22 cellular contexts compared by ENCODE assay signal in the genomic region with DNA sequence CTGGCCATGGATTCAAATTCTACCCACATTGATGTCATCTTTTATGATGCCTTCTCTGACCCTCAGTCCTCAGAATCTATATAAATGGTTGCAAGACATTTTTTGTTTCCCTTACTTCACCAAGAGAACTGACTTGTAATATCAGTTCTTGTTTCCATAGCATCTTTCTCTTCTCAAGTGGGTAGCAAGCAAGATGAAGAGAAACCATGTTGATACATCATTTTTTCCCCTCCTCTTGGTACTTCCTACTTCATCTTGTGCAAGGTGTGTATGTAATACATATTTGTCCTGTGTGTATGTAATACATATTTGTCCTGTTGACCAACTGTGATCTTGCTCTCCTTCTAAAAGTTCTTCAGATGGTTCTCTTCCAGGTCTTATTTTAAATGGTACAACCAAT.
DNase-seq lines count a peak whose midpoint lies in the region; ATAC-seq, FAIRE-seq and TF ChIP-seq lines count a peak whose summit lies in the region.
"Had no signal": no experiment of that assay in that cellular context is flagged by ENCODE, and none has a peak within 500 bp of the region (broad histone marks: within the 10 kb centered on the region; RNA-seq: fewer than 3 reads in every experiment).

No MANE protein-coding gene starts in this region.

- H3K27ac Mint-ChIP-seq in stimulated activated memory B cell treated with anti-CD40 and anti-IgM and Interleukin-4, amounts not matched to agents 10 μg/mL and 1 μg/mL and 100 μg/mL, for 72 hours, result no peak overlapping the region
- H3K27ac Mint-ChIP-seq: B cell; CD4-positive, alpha-beta T cell; CD8-positive, alpha-beta T cell had no signal

- no peaks in the 10 kb centered on the region for H3K36me3 ChIP-seq in vagina
- H3K36me3 ChIP-seq: BLaER1 treated with 17β-estradiol and CSF1 and Interleukin-3, amounts not matched to agents 10 nM and 100 nM had no signal

- TF ChIP-seq POLR2A in H54 (IDR thresholded peaks at IDR 0.05; ENCODE audit: low read depth, low read length) (no peak), vagina (IDR thresholded peaks at IDR 0.05) (no peak)

- H3K4me3 Mint-ChIP-seq in stimulated activated memory B cell treated with anti-CD40 and anti-IgM and Interleukin-4, amounts not matched to agents 10 μg/mL and 1 μg/mL and 100 μg/mL, for 72 hours, result no peak overlapping the region
- H3K4me3 Mint-ChIP-seq: B cell; CD4-positive, alpha-beta T cell; CD8-positive, alpha-beta T cell had no signal

- H3K27ac ChIP-seq in vagina, result peak overlapping the region; percentile 56
- H3K27ac ChIP-seq: 22Rv1; A549; BLaER1 treated with 17β-estradiol and CSF1 and Interleukin-3, amounts not matched to agents 10 nM and 100 nM; C4-2B had no signal

- FAIRE-seq in GM18507 (lab: Jason Lieb, UNC) (peak; percentile 42), H54 (lab: Jason Lieb, UNC) (peak; percentile 57)
- FAIRE-seq: A549, D721Med had no signal

- H3K4me3 ChIP-seq in vagina, result no peak overlapping the region
- H3K4me3 ChIP-seq: A549; BLaER1 treated with 17β-estradiol and CSF1 and Interleukin-3, amounts not matched to agents 10 nM and 100 nM had no signal

- H3K27me3 Mint-ChIP-seq in stimulated activated memory B cell treated with anti-CD40 and anti-IgM and Interleukin-4, amounts not matched to agents 10 μg/mL and 1 μg/mL and 100 μg/mL, for 72 hours, result no peaks in the 10 kb centered on the region
- H3K27me3 Mint-ChIP-seq: B cell; CD4-positive, alpha-beta T cell had no signal

- H3K9me3 ChIP-seq in vagina, result no peaks in the 10 kb centered on the region
- H3K9me3 ChIP-seq: A549, Caco-2 had no signal

- no peaks in the 10 kb centered on the region for H3K36me3 Mint-ChIP-seq in stimulated activated memory B cell treated with anti-CD40 and anti-IgM and Interleukin-4, amounts not matched to agents 10 μg/mL and 1 μg/mL and 100 μg/mL, for 72 hours
- H3K36me3 Mint-ChIP-seq: CD8-positive, alpha-beta T cell had no signal

- intact Hi-C loops in vagina (cut with DNase I), result no loop called here

- ATAC-seq in stimulated activated memory B cell treated with anti-CD40 and anti-IgM and Interleukin-4, amounts not matched to agents 10 μg/mL and 1 μg/mL and 100 μg/mL, for 72 hours, result peak; percentile 45
- ATAC-seq in GM21515 (IDR thresholded peaks at IDR 0.05; ENCODE audit: unreplicated experiment), result no peak
- no peak for ATAC-seq in HG02588 (IDR thresholded peaks at IDR 0.05; ENCODE audit: unreplicated experiment)
- ATAC-seq in GM18502 (IDR thresholded peaks at IDR 0.05; ENCODE audit: poor library complexity, unreplicated experiment), result no peak
- ATAC-seq: A549; CD8-positive, alpha-beta T cell had no signal

- no peaks in the 10 kb centered on the region for H3K27me3 ChIP-seq in vagina
- H3K27me3 ChIP-seq: BLaER1 treated with 17β-estradiol and CSF1 and Interleukin-3, amounts not matched to agents 10 nM and 100 nM had no signal

- H3K4me1 ChIP-seq in vagina, result peaks cover 37% of the 10 kb centered on the region
- H3K4me1 ChIP-seq: BLaER1 treated with 17β-estradiol and CSF1 and Interleukin-3, amounts not matched to agents 10 nM and 100 nM; Caco-2 had no signal

- peaks cover 6% of the 10 kb centered on the region for H3K4me1 Mint-ChIP-seq in stimulated activated memory B cell treated with anti-CD40 and anti-IgM and Interleukin-4, amounts not matched to agents 10 μg/mL and 1 μg/mL and 100 μg/mL, for 72 hours

- DNase-seq in GM18507 (ENCODE audit: extremely low spot score, insufficient read length, low read depth) (no peak), H54 (ENCODE audit: insufficient read length, low spot score) (no peak), vagina (ENCODE audit: extremely low spot score in 2 of 2) (no peak)
- DNase-seq: AML-193; Caco-2; Calu3; CD4-positive, alpha-beta T cell; CD8-positive, alpha-beta T cell; DMS79; DND-41; EL; GDM1 had no signal

- no peak for TF ChIP-seq CTCF in vagina (IDR thresholded peaks at IDR 0.05)

- H3K9me3 Mint-ChIP-seq in stimulated activated memory B cell treated with anti-CD40 and anti-IgM and Interleukin-4, amounts not matched to agents 10 μg/mL and 1 μg/mL and 100 μg/mL, for 72 hours, result no peaks in the 10 kb centered on the region
- H3K9me3 Mint-ChIP-seq: CD4-positive, alpha-beta T cell; CD8-positive, alpha-beta T cell had no signal
